Comparison of ENCODE assay signal across 1 cellular context in genomic region chr17:36545465-36546417, GRCh38.
TF ChIP-seq lines count a peak whose summit lies in the region.

No MANE protein-coding gene starts in this region.

TF ChIP-seq in K562, 482 proteins besides CTCF, POLR2A, EP300 and RAD21 (continued from another document and continues in another):
- TF ChIP-seq CUX1 (CRISPR knock-in tag; IDR thresholded peaks at IDR 0.05) (no peak), ARID4B (CRISPR knock-in tag; IDR thresholded peaks at IDR 0.05) (peak; percentile 70; the same call in 1 of the 2 replicates), ESRRB (CRISPR knock-in tag; IDR thresholded peaks at IDR 0.05; ENCODE audit: borderline replicate concordance) (no peak), ZC3H11A (IDR thresholded peaks at IDR 0.05; ENCODE audit: low read depth, low read length) (no peak), VEZF1 (CRISPR knock-in tag; IDR thresholded peaks at IDR 0.05) (peak; percentile 73), MTA3 (IDR thresholded peaks at IDR 0.05; ENCODE audit: borderline replicate concordance) (peak; percentile 41; the same call in 1 of the 2 replicates), GTF2A2 (tag; IDR thresholded peaks at IDR 0.05) (no peak), ZNF436 (CRISPR knock-in tag; IDR thresholded peaks at IDR 0.05) (no peak), HDAC8 (tag; IDR thresholded peaks at IDR 0.05) (0 out of 2 replicates have a peak, but pooled peaks have one; percentile 31), DIDO1 (tag; IDR thresholded peaks at IDR 0.05; ENCODE audit: low read depth) (no peak), RNF2 (IDR thresholded peaks at IDR 0.05) (peak; percentile 47; the same call in 1 of the 2 replicates), NCOR1 (IDR thresholded peaks at IDR 0.05) (peak; percentile 60), RERE (CRISPR knock-in tag; IDR thresholded peaks at IDR 0.05; ENCODE audit: borderline replicate concordance) (no peak), CTCFL (IDR thresholded peaks at IDR 0.05; ENCODE audit: borderline replicate concordance, insufficient read depth, low read depth, low read length, poor library complexity, severe bottlenecking) (no peak), FOXA1 (IDR thresholded peaks at IDR 0.05; ENCODE audit: borderline replicate concordance) (no peak), ZNF644 (tag; IDR thresholded peaks at IDR 0.05; ENCODE audit: low read depth) (no peak), RFX1 (IDR thresholded peaks at IDR 0.05) (no peak), NUFIP1 (IDR thresholded peaks at IDR 0.05; ENCODE audit: partially characterized antibody) (no peak), E2F1 (CRISPR knock-in tag; IDR thresholded peaks at IDR 0.05) (no peak), WHSC1 (IDR thresholded peaks at IDR 0.05; ENCODE audit: low read length) (no peak), ARHGAP35 (IDR thresholded peaks at IDR 0.05; ENCODE audit: partially characterized antibody) (peak; percentile 68), GTF2B (IDR thresholded peaks at IDR 0.05; ENCODE audit: extremely low read depth, insufficient read length) (no peak), SIN3A (IDR thresholded peaks at IDR 0.05; ENCODE audit: borderline replicate concordance in 2 of 2, control insufficient read depth in 1 of 2, low read depth in 2 of 2, low read length in 2 of 2) (peak; percentile 58 to 75; a peak in 2 of 4 replicates), PATZ1 (CRISPR knock-in tag; IDR thresholded peaks at IDR 0.05; ENCODE audit: borderline replicate concordance) (no peak), GMEB1 (CRISPR knock-in tag; IDR thresholded peaks at IDR 0.05) (peak; percentile 91), GABPB1 (CRISPR knock-in tag; IDR thresholded peaks at IDR 0.05) (peak; percentile 55; the same call in 1 of the 2 replicates), CREBBP (IDR thresholded peaks at IDR 0.05; ENCODE audit: low read depth, low read length) (no peak), ZNF212 (CRISPR knock-in tag; IDR thresholded peaks at IDR 0.05) (no peak), ZFP1 (CRISPR knock-in tag; IDR thresholded peaks at IDR 0.05) (no peak), SIRT6 (IDR thresholded peaks at IDR 0.05; ENCODE audit: low read depth, low read length) (no peak), CHD1 (IDR thresholded peaks at IDR 0.05; ENCODE audit: low read length) (no peak)
